Comparison of ENCODE assay signal across 1 cellular context in genomic region chr11:78708388-78708787, GRCh38.
TF ChIP-seq lines count a peak whose summit lies in the region.

No MANE protein-coding gene starts in this region.

TF ChIP-seq in WTC11, 78 proteins besides CTCF, POLR2A, EP300 and RAD21 (continued from another document):
- TF ChIP-seq, protein P1, sequence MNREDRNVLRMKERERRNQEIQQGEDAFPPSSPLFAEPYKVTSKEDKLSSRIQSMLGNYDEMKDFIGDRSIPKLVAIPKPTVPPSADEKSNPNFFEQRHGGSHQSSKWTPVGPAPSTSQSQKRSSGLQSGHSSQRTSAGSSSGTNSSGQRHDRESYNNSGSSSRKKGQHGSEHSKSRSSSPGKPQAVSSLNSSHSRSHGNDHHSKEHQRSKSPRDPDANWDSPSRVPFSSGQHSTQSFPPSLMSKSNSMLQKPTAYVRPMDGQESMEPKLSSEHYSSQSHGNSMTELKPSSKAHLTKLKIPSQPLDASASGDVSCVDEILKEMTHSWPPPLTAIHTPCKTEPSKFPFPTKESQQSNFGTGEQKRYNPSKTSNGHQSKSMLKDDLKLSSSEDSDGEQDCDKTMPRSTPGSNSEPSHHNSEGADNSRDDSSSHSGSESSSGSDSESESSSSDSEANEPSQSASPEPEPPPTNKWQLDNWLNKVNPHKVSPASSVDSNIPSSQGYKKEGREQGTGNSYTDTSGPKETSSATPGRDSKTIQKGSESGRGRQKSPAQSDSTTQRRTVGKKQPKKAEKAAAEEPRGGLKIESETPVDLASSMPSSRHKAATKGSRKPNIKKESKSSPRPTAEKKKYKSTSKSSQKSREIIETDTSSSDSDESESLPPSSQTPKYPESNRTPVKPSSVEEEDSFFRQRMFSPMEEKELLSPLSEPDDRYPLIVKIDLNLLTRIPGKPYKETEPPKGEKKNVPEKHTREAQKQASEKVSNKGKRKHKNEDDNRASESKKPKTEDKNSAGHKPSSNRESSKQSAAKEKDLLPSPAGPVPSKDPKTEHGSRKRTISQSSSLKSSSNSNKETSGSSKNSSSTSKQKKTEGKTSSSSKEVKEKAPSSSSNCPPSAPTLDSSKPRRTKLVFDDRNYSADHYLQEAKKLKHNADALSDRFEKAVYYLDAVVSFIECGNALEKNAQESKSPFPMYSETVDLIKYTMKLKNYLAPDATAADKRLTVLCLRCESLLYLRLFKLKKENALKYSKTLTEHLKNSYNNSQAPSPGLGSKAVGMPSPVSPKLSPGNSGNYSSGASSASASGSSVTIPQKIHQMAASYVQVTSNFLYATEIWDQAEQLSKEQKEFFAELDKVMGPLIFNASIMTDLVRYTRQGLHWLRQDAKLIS (CRISPR knock-in tag; IDR thresholded peaks at IDR 0.05; ENCODE audit: borderline replicate concordance): no peak
- TF ChIP-seq TEAD4 (CRISPR knock-in tag; IDR thresholded peaks at IDR 0.05): no peak
- no peak for TF ChIP-seq NR2C2 (CRISPR knock-in tag; IDR thresholded peaks at IDR 0.05)
- TF ChIP-seq PRRX2 (CRISPR knock-in tag; IDR thresholded peaks at IDR 0.05): no peak
- TF ChIP-seq ZBTB21 (CRISPR knock-in tag; IDR thresholded peaks at IDR 0.05; ENCODE audit: borderline replicate concordance): no peak
- TF ChIP-seq E2F5 (CRISPR knock-in tag; IDR thresholded peaks at IDR 0.05): no peak
- no peak for TF ChIP-seq ZNF263 (CRISPR knock-in tag; IDR thresholded peaks at IDR 0.05; ENCODE audit: low read depth)
